1 cellular context compared by ENCODE assay signal in genomic region chr22:35638408-35638807, GRCh38.
TF ChIP-seq lines count a peak whose summit lies in the region.

No MANE protein-coding gene starts in this region.

TF ChIP-seq in HepG2, 621 proteins besides CTCF, POLR2A, EP300 and RAD21 (continued from another document):
- TF ChIP-seq PREB (CRISPR knock-in tag; IDR thresholded peaks at IDR 0.05) (no peak), ZNF687 (CRISPR knock-in tag; IDR thresholded peaks at IDR 0.05) (peak; percentile 22; the same call in 1 of the 2 replicates)
TF ChIP-seq in HepG2: peak in this region for 2.
